In genomic region chr6:44636576-44637248, GRCh38 we compare ENCODE assay signal across 1 cellular context.
TF ChIP-seq lines count a peak whose summit lies in the region.

No MANE protein-coding gene starts in this region.

TF ChIP-seq in IMR-90, 13 proteins besides CTCF, POLR2A, EP300 and RAD21:
- TF ChIP-seq ELK1 (IDR thresholded peaks at IDR 0.05; ENCODE audit: borderline replicate concordance, low read depth, low read length) (no peak), CHD1 (IDR thresholded peaks at IDR 0.05; ENCODE audit: low read depth, low read length) (no peak)
